26 cellular contexts compared by ENCODE assay signal in genomic region chr16:10564591-10564990, GRCh38. TPM values are rescaled to one million over a fixed set of nuclear protein-coding genes. Genes with fewer than 3 reads are reported as not detected.
DNase-seq lines count a peak whose midpoint lies in the region; ATAC-seq and TF ChIP-seq lines count a peak whose summit lies in the region.
"Had no signal": no experiment of that assay in that cellular context is flagged by ENCODE, and none has a peak within 500 bp of the region (broad histone marks: within the 10 kb centered on the region; RNA-seq: fewer than 3 reads in every experiment).

No MANE protein-coding gene starts in this region.

- peak overlapping the region; percentile 81 for H3K27ac Mint-ChIP-seq in chondrocyte (ENCODE audit: unreplicated experiment)
- H3K27ac Mint-ChIP-seq: activated naive CD4-positive, alpha-beta T cell treated with anti-CD3 and anti-CD28 coated beads, Interleukin-2, amount 50 U/mL, for 24 hours; HFFc6; natural killer cell; stimulated activated naive B cell treated with anti-CD40 and anti-IgM and Interleukin-4, amounts not matched to agents 10 μg/mL and 1 μg/mL and 100 μg/mL, for 72 hours had no signal

- peaks cover 0 to 3% of the 10 kb centered on the region in 2 donors for H3K9me3 ChIP-seq in lung (ENCODE audit: control insufficient read depth in 2 of 2, insufficient read depth in 1 of 2, low read length in 1 of 2)
- H3K9me3 ChIP-seq in thyroid gland: no peaks in the 10 kb centered on the region

- H3K4me1 ChIP-seq in lung (ENCODE audit: control insufficient read depth in 2 of 2, insufficient read depth in 2 of 2, low read length in 2 of 2) (peaks cover 15 to 33% of the 10 kb centered on the region in 2 donors), thyroid gland (peaks cover under 1 to 9% of the 10 kb centered on the region in 2 donors)

- WGBS in lung, 2 donors: 26 to 33% methylated on average over 5 of the region's 5 CpGs
- whole genome bisulfite sequencing in thyroid gland, 2 donors: 69 to 79% methylated on average over 5 of the region's 5 CpGs

- DNase-seq in Kasumi-1 (lab: John Stamatoyannopoulos, UW) (peak; percentile 12 to 19), chondrocyte (ENCODE audit: low spot score) (no peak), lung (ENCODE audit: low spot score) (no peak), thyroid gland (no peak), GM20000 (ENCODE audit: low spot score) (no peak), activated T-cell treated with anti-CD3 and anti-CD28 coated beads for 4 hours (no peak)
- DNase-seq: activated CD4-positive, alpha-beta T cell treated with anti-CD3 and anti-CD28 coated beads for 4 hours; activated CD8-positive, alpha-beta memory T cell treated with anti-CD3 and anti-CD28 coated beads for 24 hours; amniotic stem cell; EL; GOT3; HFFc6; islet precursor cell; natural killer cell; NCI-H1105; NCI-H2029 treated with DMSO at 0.1 percent for 48 hours; NCI-H526 treated with DMSO at 0.1 percent for 48 hours; occipital lobe; SHP77 treated with DMSO at 0.1 percent for 48 hours; stimulated activated naive B cell treated with anti-CD40 and anti-IgM and Interleukin-4, amounts not matched to agents 10 μg/mL and 1 μg/mL and 100 μg/mL, for 72 hours had no signal

- intact Hi-C loops in thyroid gland (cut with DNase I): no loop called here

- no peak for ATAC-seq in lung (ENCODE audit: insufficient read depth, low FRiP score)
- ATAC-seq in GM19455 (IDR thresholded peaks at IDR 0.05; ENCODE audit: unreplicated experiment): no peak
- ATAC-seq: natural killer cell; Panc1; stimulated activated naive B cell treated with anti-CD40 and anti-IgM and Interleukin-4, amounts not matched to agents 10 μg/mL and 1 μg/mL and 100 μg/mL, for 72 hours had no signal

- no peaks in the 10 kb centered on the region for H3K27me3 Mint-ChIP-seq in chondrocyte (ENCODE audit: low read depth)

- H3K4me3 ChIP-seq in lung: no peak overlapping the region
- H3K4me3 ChIP-seq in thyroid gland (replicated peaks in 1 of 3): no peak overlapping the region
- H3K4me3 ChIP-seq: BLaER1 had no signal

- H3K4me1 Mint-ChIP-seq in chondrocyte (ENCODE audit: low read depth): peaks cover 34% of the 10 kb centered on the region
- H3K4me1 Mint-ChIP-seq: activated naive CD4-positive, alpha-beta T cell treated with anti-CD3 and anti-CD28 coated beads, Interleukin-2, amount 50 U/mL, for 24 hours; natural killer cell had no signal

- peaks cover 0 to 4% of the 10 kb centered on the region in 2 donors for H3K36me3 ChIP-seq in lung (ENCODE audit: control insufficient read depth in 2 of 2, insufficient read depth in 2 of 2, low read length in 2 of 2)
- H3K36me3 ChIP-seq in thyroid gland: no peaks in the 10 kb centered on the region
- H3K36me3 ChIP-seq: BLaER1 had no signal

- H3K27ac ChIP-seq in lung (ENCODE audit: low read depth in 1 of 2, low read length in 1 of 2): peak overlapping the region; percentile 63 to 82
- H3K27ac ChIP-seq in thyroid gland: peak overlapping the region in 2 of 3 donors; percentile 30 to 53
- H3K27ac ChIP-seq: BLaER1, VCaP had no signal

- TF ChIP-seq POLR2A in thyroid gland (IDR thresholded peaks at IDR 0.05): no peak

- peaks cover 10% of the 10 kb centered on the region for H3K36me3 Mint-ChIP-seq in chondrocyte (ENCODE audit: low read depth)
- H3K36me3 Mint-ChIP-seq: activated naive CD4-positive, alpha-beta T cell treated with anti-CD3 and anti-CD28 coated beads, Interleukin-2, amount 50 U/mL, for 24 hours; natural killer cell; stimulated activated naive B cell treated with anti-CD40 and anti-IgM and Interleukin-4, amounts not matched to agents 10 μg/mL and 1 μg/mL and 100 μg/mL, for 72 hours had no signal

- H3K9me3 Mint-ChIP-seq in chondrocyte (ENCODE audit: low read depth): peaks cover 8% of the 10 kb centered on the region
- H3K9me3 Mint-ChIP-seq: natural killer cell had no signal

- no peak overlapping the region for H3K4me3 Mint-ChIP-seq in chondrocyte (ENCODE audit: unreplicated experiment)
- H3K4me3 Mint-ChIP-seq: activated naive CD4-positive, alpha-beta T cell treated with anti-CD3 and anti-CD28 coated beads, Interleukin-2, amount 50 U/mL, for 24 hours; HFFc6; natural killer cell; stimulated activated naive B cell treated with anti-CD40 and anti-IgM and Interleukin-4, amounts not matched to agents 10 μg/mL and 1 μg/mL and 100 μg/mL, for 72 hours had no signal

- H3K27me3 ChIP-seq in lung (ENCODE audit: control insufficient read depth, insufficient read depth) (no peaks in the 10 kb centered on the region), thyroid gland (no peaks in the 10 kb centered on the region)
- H3K27me3 ChIP-seq: BLaER1 had no signal

- TF ChIP-seq CTCF in chondrocyte (IDR thresholded peaks at IDR 0.05): no peak
- no peak for TF ChIP-seq CTCF in lung (IDR thresholded peaks at IDR 0.05; ENCODE audit: control extremely low read depth, extremely low read depth)
- no peak for TF ChIP-seq CTCF in thyroid gland (IDR thresholded peaks at IDR 0.05)
- TF ChIP-seq CTCF in GM20000 (IDR thresholded peaks at IDR 0.05; ENCODE audit: extremely low read depth, missing control alignments): no peak

RNA-seq across cellular contexts. Expression of gene EMP2, which starts 15.8 kb away (rescaled TPM):
- total RNA-seq in chondrocyte (8.1 to 14.6 TPM (median 11.9 TPM) in 3 replicates), lung (100 to 1,000 TPM; 124 to 286 TPM), thyroid gland (10 to 100 TPM; 17.9 to 37.5 (median 23.1) TPM)
- polyA plus RNA-seq in lung: 100 to 1,000 TPM in 1 of 2 donors, 10 to 100 TPM in 1; 74.3 to 110 TPM
- total RNA-seq: natural killer cell; T-helper 2 cell treated with Interferon-gamma antibody and Interleukin-4, amounts not matched to agents 100 ng/mL and 5 ng/mL, for 36 hours had no signal

Comparison
In these comparisons a context has a peak if more than half of its experiments do, and no peak if none do; other contexts are left out.
1. DNase-seq: peak in Kasumi-1 (2 of 2); none in chondrocyte (single experiment), lung (single experiment), thyroid gland (0 of 2), GM20000 (single experiment) and activated T-cell treated with anti-CD3 and anti-CD28 coated beads for 4 hours (single experiment).